28 cellular contexts compared by ENCODE assay signal in genomic region chr10:110462308-110463095, GRCh38. TPM values are rescaled to one million over a fixed set of nuclear protein-coding genes. Genes with fewer than 3 reads are reported as not detected.
DNase-seq lines count a peak whose midpoint lies in the region; ATAC-seq and TF ChIP-seq lines count a peak whose summit lies in the region.
"Had no signal": no experiment of that assay in that cellular context is flagged by ENCODE, and none has a peak within 500 bp of the region (broad histone marks: within the 10 kb centered on the region; RNA-seq: fewer than 3 reads in every experiment).

No MANE protein-coding gene starts in this region.

- no peak for DNase-seq in H9
- DNase-seq in T-helper 17 cell: no peak
- peak; percentile 53 for DNase-seq in left lobe of liver (ENCODE audit: low spot score)
- no peak for DNase-seq in osteocyte (ENCODE audit: extremely low spot score, unreplicated experiment)
- DNase-seq in T1000 (lab: John Stamatoyannopoulos, UW): no peak
- DNase-seq in GM03348 (ENCODE audit: low spot score): no peak
- DNase-seq: activated CD4-positive, alpha-beta T cell treated with anti-CD3 and anti-CD28 coated beads for 48 hours; activated effector memory CD4-positive, alpha-beta T cell treated with Interleukin-2 at 50 U/mL for 16 hours; body of pancreas; CD4-positive, alpha-beta memory T cell; DMS153; effector memory CD8-positive, alpha-beta T cell; GDM1; GOT3; NCI-H1105 treated with DMSO at 0.1 percent for 48 hours; NCI-H2081; NCI-H446; stimulated activated CD4-positive, alpha-beta T cell treated with anti-CD3 and anti-CD28 coated beads, Interleukin-4, amount 100 ng/mL, for 1 hour; stomach; T-helper 1 cell; transverse colon had no signal

- no peaks in the 10 kb centered on the region for H3K79me2 ChIP-seq in H9 (ENCODE audit: insufficient read depth, low read length)

- no peak overlapping the region for H3K18ac ChIP-seq in H9 (ENCODE audit: insufficient read length, low read depth, low read length)

- no peaks in the 10 kb centered on the region for H4K20me1 ChIP-seq in H9 (ENCODE audit: control insufficient read depth, insufficient read depth, insufficient read length)

- H3K27ac ChIP-seq in H9 (ENCODE audit: insufficient read length, low read depth, low read length): no peak overlapping the region
- H3K27ac ChIP-seq: body of pancreas, HL-60, Peyer's patch, SJCRH30, stomach, transverse colon had no signal

- H3K4me1 ChIP-seq in H9 (ENCODE audit: insufficient read depth, low read length): no peaks in the 10 kb centered on the region; the same call in 1 of the 2 replicates
- H3K4me1 ChIP-seq: body of pancreas, transverse colon had no signal

- H2BK120ac ChIP-seq in H9 (ENCODE audit: low read depth, low read length, poor library complexity, severe bottlenecking): no peak overlapping the region

- no peak overlapping the region for H3K4ac ChIP-seq in H9 (ENCODE audit: low read depth, low read length)

- H3K27ac Mint-ChIP-seq in H9 (peak overlapping the region in 1 of 3 experiments; percentile 0; a peak in 4 of 7 replicates), T-helper 17 cell (peak overlapping the region; percentile 62), osteocyte (ENCODE audit: unreplicated experiment) (peak overlapping the region; percentile 65)

- no peak overlapping the region for H4K5ac ChIP-seq in H9 (ENCODE audit: insufficient read length, low read depth, low read length)

- no peak overlapping the region for H3K4me2 ChIP-seq in H9 (ENCODE audit: insufficient read depth, insufficient read length, low read length)

- no peak overlapping the region; a peak in 1 of 5 replicates for H3K4me3 Mint-ChIP-seq in H9
- no peak overlapping the region for H3K4me3 Mint-ChIP-seq in T-helper 17 cell
- no peak overlapping the region for H3K4me3 Mint-ChIP-seq in osteocyte (ENCODE audit: unreplicated experiment)
- H3K4me3 Mint-ChIP-seq: CD4-positive, alpha-beta memory T cell; mesothelial cell of epicardium; neural crest cell had no signal

- H3K36me3 Mint-ChIP-seq in H9 (ENCODE audit: insufficient read depth in 1 of 3, low read depth in 3 of 3) (no peaks in the 10 kb centered on the region), T-helper 17 cell (ENCODE audit: low read depth) (no peaks in the 10 kb centered on the region), osteocyte (ENCODE audit: unreplicated experiment) (no peaks in the 10 kb centered on the region)
- H3K36me3 Mint-ChIP-seq: CD4-positive, alpha-beta memory T cell; mesothelial cell of epicardium had no signal

- no CpG with 5 or more reads among the region's 16 CpGs for WGBS in H9 (ENCODE audit: extremely low coverage, insufficient read length, low lambda C conversion rate)

- H4K8ac ChIP-seq in H9 (replicated peaks; ENCODE audit: insufficient read length, low read depth, low read length): no peak overlapping the region

- H3K9me3 ChIP-seq in H9 (ENCODE audit: control insufficient read depth, low read depth, low read length) (no peaks in the 10 kb centered on the region), T-helper 17 cell (ENCODE audit: control insufficient read depth, low read length, poor library complexity, severe bottlenecking) (no peaks in the 10 kb centered on the region)
- H3K9me3 ChIP-seq: body of pancreas, Peyer's patch, SJCRH30, stomach, transverse colon had no signal

- no peak overlapping the region for H3K23ac ChIP-seq in H9 (ENCODE audit: insufficient read length, low read depth, low read length)

- no peak overlapping the region for H2AFZ ChIP-seq in H9 (ENCODE audit: low read length)

- H3K27me3 ChIP-seq in H9 (ENCODE audit: insufficient read depth, low read length): no peaks in the 10 kb centered on the region
- H3K27me3 ChIP-seq: body of pancreas, Peyer's patch, SJCRH30, stomach, transverse colon had no signal

- H2AK5ac ChIP-seq in H9 (ENCODE audit: insufficient read length, low read length): no peak overlapping the region

- no peak overlapping the region for H2BK15ac ChIP-seq in H9 (ENCODE audit: low read depth, low read length)

- H3K4me1 Mint-ChIP-seq in H9 (peaks cover 9 to 17% of the 10 kb centered on the region in 2 experiments), T-helper 17 cell (peaks cover 25% of the 10 kb centered on the region), osteocyte (ENCODE audit: unreplicated experiment) (peaks cover 61% of the 10 kb centered on the region)

- H3K79me1 ChIP-seq in H9 (ENCODE audit: insufficient read depth, low read depth, low read length, poor library complexity, severe bottlenecking): no peaks in the 10 kb centered on the region

- H3K9me3 Mint-ChIP-seq in H9: no peaks in the 10 kb centered on the region; a peak in 1 of 5 replicates
- H3K9me3 Mint-ChIP-seq in osteocyte (ENCODE audit: unreplicated experiment): no peaks in the 10 kb centered on the region
- H3K9me3 Mint-ChIP-seq: CD4-positive, alpha-beta memory T cell; effector memory CD8-positive, alpha-beta T cell; mesothelial cell of epicardium had no signal

- no peak overlapping the region for H2BK5ac ChIP-seq in H9 (ENCODE audit: insufficient read length, low read length)

- no peak for TF ChIP-seq CTCF in H9 (conservative IDR thresholded peaks at IDR 0.05)
- TF ChIP-seq CTCF in osteocyte (IDR thresholded peaks at IDR 0.05): no peak

- no peaks in the 10 kb centered on the region for H3K23me2 ChIP-seq in H9 (ENCODE audit: insufficient read length, low read depth, low read length, poor library complexity, severe bottlenecking)

- H3K9ac ChIP-seq in H9 (ENCODE audit: extremely low read depth, insufficient read length, low read length): no peak overlapping the region

- ATAC-seq in T-helper 17 cell: no peak
- ATAC-seq in left lobe of liver: peak; percentile 65
- no peak for ATAC-seq in HG02981 (IDR thresholded peaks at IDR 0.05; ENCODE audit: unreplicated experiment)
- ATAC-seq in GM21423 (IDR thresholded peaks at IDR 0.05; ENCODE audit: unreplicated experiment): no peak
- ATAC-seq: body of pancreas; effector memory CD8-positive, alpha-beta T cell had no signal

- no peak overlapping the region for H3K14ac ChIP-seq in H9 (ENCODE audit: insufficient read depth, low read length)

- peak overlapping the region; percentile 35 for H3K56ac ChIP-seq in H9 (ENCODE audit: insufficient read length, low read depth, low read length)

- H4K91ac ChIP-seq in H9 (ENCODE audit: insufficient read length, low read depth, low read length): no peak overlapping the region

- no peak overlapping the region for H2BK12ac ChIP-seq in H9 (ENCODE audit: insufficient read length, low read depth, low read length)

- H3T11ph ChIP-seq in H9 (ENCODE audit: low read length): no peak overlapping the region

- H2BK20ac ChIP-seq in H9 (ENCODE audit: low read depth, low read length, poor library complexity, severe bottlenecking): no peak overlapping the region

- peaks cover 5% of the 10 kb centered on the region for H3K27me3 Mint-ChIP-seq in H9 (ENCODE audit: low read depth)
- no peaks in the 10 kb centered on the region for H3K27me3 Mint-ChIP-seq in T-helper 17 cell
- H3K27me3 Mint-ChIP-seq in osteocyte (ENCODE audit: unreplicated experiment): no peaks in the 10 kb centered on the region
- H3K27me3 Mint-ChIP-seq: CD4-positive, alpha-beta memory T cell; effector memory CD8-positive, alpha-beta T cell had no signal

RNA-seq across cellular contexts. Expression of gene DUSP5, which starts 35.2 kb away (rescaled TPM):
- total RNA-seq in H9 (2021): 29.3 and 29.4 TPM in 2 replicates
- total RNA-seq in T-helper 17 cell: 100 to 1,000 TPM in 1 of 2 donors, 10 to 100 TPM in 1; 91.9 to 147 TPM
- total RNA-seq in left lobe of liver: 3.8 TPM
- 11.0 and 16.1 TPM in 2 replicates for total RNA-seq in osteocyte
